2 cellular contexts compared by ENCODE assay signal in the genomic region with DNA sequence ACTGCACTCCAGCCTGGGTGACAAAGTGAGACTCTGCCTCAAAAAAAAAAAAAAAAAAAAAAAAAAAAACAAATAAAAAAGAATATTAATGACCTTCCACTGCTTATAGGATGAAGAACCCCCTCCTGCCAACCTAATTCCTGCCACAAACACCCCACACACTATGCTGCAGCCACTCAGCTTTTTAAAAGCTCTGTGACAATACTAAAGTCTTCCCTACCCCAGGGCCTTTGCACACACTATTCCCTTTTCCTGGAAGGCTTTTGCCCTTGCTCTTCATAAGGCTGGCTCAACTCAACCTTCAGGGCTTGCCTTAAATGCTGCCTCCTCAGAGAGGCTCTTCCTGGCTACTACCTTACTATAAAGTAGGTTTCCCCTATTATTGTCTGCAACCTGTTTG.
TF ChIP-seq lines count a peak whose summit lies in the region.

No MANE protein-coding gene starts in this region.

TF ChIP-seq in HCT116, 20 proteins besides CTCF, POLR2A, EP300 and RAD21:
- TF ChIP-seq SRF (IDR thresholded peaks at IDR 0.05; ENCODE audit: low read depth) (no peak), SIN3A (IDR thresholded peaks at IDR 0.05; ENCODE audit: low read depth) (no peak), ZFX (IDR thresholded peaks at IDR 0.05) (no peak), CEBPB (IDR thresholded peaks at IDR 0.05; ENCODE audit: low read depth) (no peak), FOSL1 (IDR thresholded peaks at IDR 0.05; ENCODE audit: low read depth) (no peak), EZH2 (IDR thresholded peaks at IDR 0.05) (no peak), SP1 (IDR thresholded peaks at IDR 0.05; ENCODE audit: low read depth) (no peak), ELF1 (IDR thresholded peaks at IDR 0.05; ENCODE audit: borderline replicate concordance, low read depth) (no peak)
- TF ChIP-seq, protein P1, sequence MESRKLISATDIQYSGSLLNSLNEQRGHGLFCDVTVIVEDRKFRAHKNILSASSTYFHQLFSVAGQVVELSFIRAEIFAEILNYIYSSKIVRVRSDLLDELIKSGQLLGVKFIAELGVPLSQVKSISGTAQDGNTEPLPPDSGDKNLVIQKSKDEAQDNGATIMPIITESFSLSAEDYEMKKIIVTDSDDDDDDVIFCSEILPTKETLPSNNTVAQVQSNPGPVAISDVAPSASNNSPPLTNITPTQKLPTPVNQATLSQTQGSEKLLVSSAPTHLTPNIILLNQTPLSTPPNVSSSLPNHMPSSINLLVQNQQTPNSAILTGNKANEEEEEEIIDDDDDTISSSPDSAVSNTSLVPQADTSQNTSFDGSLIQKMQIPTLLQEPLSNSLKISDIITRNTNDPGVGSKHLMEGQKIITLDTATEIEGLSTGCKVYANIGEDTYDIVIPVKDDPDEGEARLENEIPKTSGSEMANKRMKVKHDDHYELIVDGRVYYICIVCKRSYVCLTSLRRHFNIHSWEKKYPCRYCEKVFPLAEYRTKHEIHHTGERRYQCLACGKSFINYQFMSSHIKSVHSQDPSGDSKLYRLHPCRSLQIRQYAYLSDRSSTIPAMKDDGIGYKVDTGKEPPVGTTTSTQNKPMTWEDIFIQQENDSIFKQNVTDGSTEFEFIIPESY (IDR thresholded peaks at IDR 0.05; ENCODE audit: extremely low read depth, insufficient replicate concordance, low read length), result no peak
- TF ChIP-seq, protein P2, sequence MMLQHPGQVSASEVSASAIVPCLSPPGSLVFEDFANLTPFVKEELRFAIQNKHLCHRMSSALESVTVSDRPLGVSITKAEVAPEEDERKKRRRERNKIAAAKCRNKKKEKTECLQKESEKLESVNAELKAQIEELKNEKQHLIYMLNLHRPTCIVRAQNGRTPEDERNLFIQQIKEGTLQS (IDR thresholded peaks at IDR 0.05), result no peak

TF ChIP-seq in K562, 482 proteins besides CTCF, POLR2A, EP300 and RAD21:
- TF ChIP-seq ZEB2 (IDR thresholded peaks at IDR 0.05), result no peak
- peak; percentile 33 for TF ChIP-seq RBM25 (IDR thresholded peaks at IDR 0.05; ENCODE audit: low read depth, low read length, severe bottlenecking)
- no peak for TF ChIP-seq SIN3A (IDR thresholded peaks at IDR 0.05; ENCODE audit: borderline replicate concordance in 2 of 2, control insufficient read depth in 1 of 2, low read depth in 2 of 2, low read length in 2 of 2)
- no peak for TF ChIP-seq FUS (optimal IDR thresholded peaks at IDR 0.05; ENCODE audit: low read depth, low read length)
- TF ChIP-seq, protein P3, sequence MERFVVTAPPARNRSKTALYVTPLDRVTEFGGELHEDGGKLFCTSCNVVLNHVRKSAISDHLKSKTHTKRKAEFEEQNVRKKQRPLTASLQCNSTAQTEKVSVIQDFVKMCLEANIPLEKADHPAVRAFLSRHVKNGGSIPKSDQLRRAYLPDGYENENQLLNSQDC (CRISPR knock-in tag; IDR thresholded peaks at IDR 0.05), result no peak
- TF ChIP-seq, protein P4, sequence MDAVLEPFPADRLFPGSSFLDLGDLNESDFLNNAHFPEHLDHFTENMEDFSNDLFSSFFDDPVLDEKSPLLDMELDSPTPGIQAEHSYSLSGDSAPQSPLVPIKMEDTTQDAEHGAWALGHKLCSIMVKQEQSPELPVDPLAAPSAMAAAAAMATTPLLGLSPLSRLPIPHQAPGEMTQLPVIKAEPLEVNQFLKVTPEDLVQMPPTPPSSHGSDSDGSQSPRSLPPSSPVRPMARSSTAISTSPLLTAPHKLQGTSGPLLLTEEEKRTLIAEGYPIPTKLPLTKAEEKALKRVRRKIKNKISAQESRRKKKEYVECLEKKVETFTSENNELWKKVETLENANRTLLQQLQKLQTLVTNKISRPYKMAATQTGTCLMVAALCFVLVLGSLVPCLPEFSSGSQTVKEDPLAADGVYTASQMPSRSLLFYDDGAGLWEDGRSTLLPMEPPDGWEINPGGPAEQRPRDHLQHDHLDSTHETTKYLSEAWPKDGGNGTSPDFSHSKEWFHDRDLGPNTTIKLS (IDR thresholded peaks at IDR 0.05; ENCODE audit: borderline replicate concordance, low read depth), result no peak
